ENCODE assay signal across 12 cellular contexts in the genomic region with DNA sequence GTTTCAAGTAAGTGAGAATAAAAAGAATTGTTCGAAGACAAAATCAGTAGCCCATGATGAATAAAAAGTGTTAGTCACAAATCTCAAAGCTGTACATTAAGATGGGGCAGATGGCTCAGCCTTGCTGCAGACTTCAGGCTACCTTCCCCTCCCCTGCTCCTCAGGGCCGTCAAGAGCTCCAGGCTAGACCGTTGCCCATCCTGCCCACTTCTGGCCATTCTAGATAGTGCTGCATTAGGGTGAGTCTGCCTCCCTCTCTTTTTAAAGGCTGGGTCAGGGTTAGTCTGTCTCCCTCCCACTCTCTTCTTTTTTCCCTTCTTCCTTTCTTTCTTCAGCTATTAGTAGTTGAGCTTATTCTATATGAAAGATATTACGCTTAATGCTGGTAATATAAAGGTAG.
DNase-seq lines count a peak whose midpoint lies in the region; FAIRE-seq and TF ChIP-seq lines count a peak whose summit lies in the region.
"Had no signal": no experiment of that assay in that cellular context is flagged by ENCODE, and none has a peak within 500 bp of the region (broad histone marks: within the 10 kb centered on the region; RNA-seq: fewer than 3 reads in every experiment).

No MANE protein-coding gene starts in this region.

- H3K18ac ChIP-seq in mesendoderm (ENCODE audit: low read length) = no peak overlapping the region

- no peak for FAIRE-seq in bronchial epithelial cell (lab: Jason Lieb, UNC)

- H2AK5ac ChIP-seq in mesendoderm (ENCODE audit: low read length) = no peak overlapping the region

- no peak overlapping the region for H3K4me2 ChIP-seq in mesendoderm (ENCODE audit: low read length)

- no peak overlapping the region for H3K23ac ChIP-seq in mesendoderm (ENCODE audit: low read length)

- DNase-seq in NCI-H524 (lab: John Stamatoyannopoulos, UW) (peak; percentile 6 to 37), NCI-H524 treated with DMSO at 0.1 percent for 48 hours (lab: John Stamatoyannopoulos, UW) (no peak), HuH-7 (ENCODE audit: low spot score) (peak; percentile 9), bronchial epithelial cell (ENCODE audit: low read depth) (no peak), mesendoderm (peak; percentile 80), NCI-H1105 (lab: John Stamatoyannopoulos, UW) (no peak), GM20000 (ENCODE audit: low spot score) (no peak)
- no peak for DNase-seq in effector CD8-positive, alpha-beta T cell (lab: John Stamatoyannopoulos, UW)
- DNase-seq: activated CD4-positive, CD25-positive, alpha-beta regulatory T cell treated with anti-CD3 and anti-CD28 coated beads, Interleukin-2, amount 50 U/mL, for 72 hours; activated gamma-delta T cell treated with Interleukin-2 at 50 U/mL for 16 hours; MM.1S; stimulated activated naive CD4-positive, alpha-beta T cell treated with Interleukin-2 at 50 U/mL for 16 hours had no signal

- H3K36me3 ChIP-seq in bronchial epithelial cell (ENCODE audit: control insufficient read depth, insufficient read depth, low read length) (no peaks in the 10 kb centered on the region), mesendoderm (ENCODE audit: control insufficient read depth, insufficient read depth, low read length) (no peaks in the 10 kb centered on the region)

- no peak overlapping the region for H3K56ac ChIP-seq in mesendoderm (ENCODE audit: low read length)

- no CpG with 5 or more reads among the region's 4 CpGs for WGBS in mesendoderm (ENCODE audit: extremely low coverage, insufficient coverage, low lambda C conversion rate)

- H3K9ac ChIP-seq in mesendoderm (ENCODE audit: low read length) = no peak overlapping the region

- H3K27ac ChIP-seq in mesendoderm (ENCODE audit: low read depth, low read length) = no peak overlapping the region

- H3K27me3 ChIP-seq in bronchial epithelial cell (ENCODE audit: control insufficient read depth, insufficient read depth, low read length) (no peaks in the 10 kb centered on the region), mesendoderm (ENCODE audit: insufficient read depth, low read length, poor library complexity) (no peaks in the 10 kb centered on the region)

- TF ChIP-seq CTCF in bronchial epithelial cell (IDR thresholded peaks at IDR 0.05; ENCODE audit: insufficient read depth, low read length, severe bottlenecking) = peak; percentile 12
- TF ChIP-seq CTCF in GM20000 (IDR thresholded peaks at IDR 0.05; ENCODE audit: extremely low read depth, missing control alignments) = no peak

- H2BK5ac ChIP-seq in mesendoderm (ENCODE audit: low read length) = no peak overlapping the region

- H2BK15ac ChIP-seq in mesendoderm (replicated peaks; ENCODE audit: low read depth) = no peak overlapping the region

- H3K79me1 ChIP-seq in mesendoderm (ENCODE audit: low read length) = no peaks in the 10 kb centered on the region

- no peak overlapping the region for H4K8ac ChIP-seq in mesendoderm (ENCODE audit: low read depth, low read length)

- H3K4me1 ChIP-seq in mesendoderm (ENCODE audit: control insufficient read depth, low read depth, low read length) = no peaks in the 10 kb centered on the region

- H3K79me2 ChIP-seq in mesendoderm (ENCODE audit: control insufficient read depth, insufficient read depth, low read length) = no peaks in the 10 kb centered on the region

- H4K5ac ChIP-seq in mesendoderm (ENCODE audit: low read length) = no peak overlapping the region

- no peak overlapping the region for H3K4ac ChIP-seq in mesendoderm (ENCODE audit: low read depth, low read length)

- H2BK120ac ChIP-seq in mesendoderm (ENCODE audit: low read depth, low read length) = no peak overlapping the region

- H3K4me3 ChIP-seq in bronchial epithelial cell (ENCODE audit: low read depth, low read length) = no peak overlapping the region
- H3K4me3 ChIP-seq in mesendoderm (ENCODE audit: low read length) = no peak overlapping the region

Comparison
In these comparisons a context has a peak if more than half of its experiments do, and no peak if none do; other contexts are left out.
1. DNase-seq: peak in NCI-H524 (2 of 2), HuH-7 (single experiment) and mesendoderm (single experiment); none in NCI-H524 treated with DMSO at 0.1 percent for 48 hours (single experiment), bronchial epithelial cell (single experiment), NCI-H1105 (single experiment), effector CD8-positive, alpha-beta T cell (single experiment) and GM20000 (single experiment).